ENCODE assay signal across 8 cellular contexts in genomic region chr5:132065351-132065937, GRCh38. TPM values are rescaled to one million over a fixed set of nuclear protein-coding genes. Genes with fewer than 3 reads are reported as not detected.
DNase-seq lines count a peak whose midpoint lies in the region; ATAC-seq lines count a peak whose summit lies in the region.

No MANE protein-coding gene starts in this region.

- no peaks in the 10 kb centered on the region for H3K4me1 ChIP-seq in adipocyte (ENCODE audit: control insufficient read depth, insufficient read depth, low read length)

- H3K4me3 ChIP-seq in Jurkat, Clone E6-1 (ENCODE audit: low read length) = no peak overlapping the region
- no peak overlapping the region for H3K4me3 ChIP-seq in adipocyte (ENCODE audit: low read length)

- H3K9me3 ChIP-seq in adipocyte (ENCODE audit: control insufficient read depth, low read length) = no peaks in the 10 kb centered on the region

- ATAC-seq in HG03159 (IDR thresholded peaks at IDR 0.05; ENCODE audit: unreplicated experiment) = no peak

- no peaks in the 10 kb centered on the region for H3K27me3 ChIP-seq in adipocyte (replicated peaks; ENCODE audit: control insufficient read depth, insufficient read depth, low read length)

- DNase-seq in activated naive CD4-positive, alpha-beta T cell treated with Interleukin-2 at 50 U/mL for 16 hours = peak; percentile 61
- DNase-seq in activated naive CD4-positive, alpha-beta T cell (lab: John Stamatoyannopoulos, UW) = no peak
- peak; percentile 36 for DNase-seq in Jurkat, Clone E6-1 (ENCODE audit: low read depth, low spot score)
- DNase-seq in SHP77 (lab: John Stamatoyannopoulos, UW) = peak; percentile 60 to 74
- peak; percentile 83 for DNase-seq in adipocyte (ENCODE audit: low read depth)
- peak; percentile 85 for DNase-seq in hepatic stellate cell (ENCODE audit: low spot score)
- DNase-seq in stimulated activated CD4-positive, alpha-beta T cell treated with anti-CD3 and anti-CD28 coated beads, Interleukin-2, amount 100 ng/mL, for 48 hours = peak; percentile 54 to 60

- H3K36me3 ChIP-seq in adipocyte (ENCODE audit: control insufficient read depth, insufficient read depth, low read length, severe bottlenecking) = no peaks in the 10 kb centered on the region

- no peak overlapping the region for H3K9ac ChIP-seq in adipocyte (ENCODE audit: low read length)

RNA-seq across cellular contexts. Expression of gene IL3, which starts 5.0 kb away (rescaled TPM):
- polyA plus RNA-seq in Jurkat, Clone E6-1 (2012; ENCODE audit: insufficient read depth, insufficient read length) = not detected

RNA-seq across cellular contexts. Expression of gene CSF2, which starts 8.1 kb away (rescaled TPM):
- not detected for polyA plus RNA-seq in Jurkat, Clone E6-1 (2012; ENCODE audit: insufficient read depth, insufficient read length)

RNA-seq across cellular contexts. Expression of gene ACSL6, which starts 54.0 kb away (rescaled TPM):
- polyA plus RNA-seq in Jurkat, Clone E6-1 (2012; ENCODE audit: insufficient read depth, insufficient read length) = 8.5 TPM

Comparison
In these comparisons a context has a peak if more than half of its experiments do, and no peak if none do; other contexts are left out.
1. DNase-seq: peak in activated naive CD4-positive, alpha-beta T cell treated with Interleukin-2 at 50 U/mL for 16 hours (single experiment), Jurkat, Clone E6-1 (single experiment), SHP77 (2 of 2), adipocyte (single experiment), hepatic stellate cell (single experiment) and stimulated activated CD4-positive, alpha-beta T cell treated with anti-CD3 and anti-CD28 coated beads, Interleukin-2, amount 100 ng/mL, for 48 hours (2 of 2); none in activated naive CD4-positive, alpha-beta T cell (0 of 4).